Comparison of ENCODE assay signal across 23 cellular contexts in genomic region chr3:115833074-115833473, GRCh38.
"Had no signal": no experiment of that assay in that cellular context is flagged by ENCODE, and none has a peak within 500 bp of the region (broad histone marks: within the 10 kb centered on the region; RNA-seq: fewer than 3 reads in every experiment).

No MANE protein-coding gene starts in this region.

- H3K4me1 ChIP-seq: body of pancreas, stomach had no signal

- H3K9me3 Mint-ChIP-seq: activated naive CD4-positive, alpha-beta T cell treated with anti-CD3 and anti-CD28 coated beads, Interleukin-2, amount 50 U/mL, for 24 hours; activated T-helper 2 cell treated with anti-CD3 and anti-CD28 coated beads, Interferon-gamma antibody, Interleukin-2, Interleukin-4, amounts not matched to agents 10 μg/mL and 5 μg/mL and 100 μg/mL, durations not matched to agents 14 hours and 24 hours and 36 hours; naive B cell; neural progenitor cell had no signal

- H3K36me3 Mint-ChIP-seq: activated naive CD4-positive, alpha-beta T cell treated with anti-CD3 and anti-CD28 coated beads, Interleukin-2, amount 50 U/mL, for 24 hours; naive B cell; neural progenitor cell had no signal

- H3K27ac ChIP-seq: body of pancreas, coronary artery, esophagus squamous epithelium, neural progenitor cell, ovary, spleen, stomach, thoracic aorta had no signal

- DNase-seq: activated CD4-positive, alpha-beta T cell treated with anti-CD3 and anti-CD28 coated beads for 1 hour; activated CD4-positive, alpha-beta T cell treated with anti-CD3 and anti-CD28 coated beads, Interleukin-2, amount 50 U/mL, for 4 hours; body of pancreas; caudate nucleus; effector CD4-positive, alpha-beta T cell; esophagus squamous epithelium; head of caudate nucleus; left colon; midbrain; naive B cell; ovary; spleen; stomach; T-helper 1 cell had no signal

- H3K4me1 Mint-ChIP-seq: activated naive CD4-positive, alpha-beta T cell treated with anti-CD3 and anti-CD28 coated beads, Interleukin-2, amount 50 U/mL, for 24 hours; naive B cell; neural progenitor cell had no signal

- H3K9me3 ChIP-seq: body of pancreas, esophagus squamous epithelium, ovary, spleen, stomach, thoracic aorta had no signal

- ATAC-seq: body of pancreas, left colon, sciatic nerve had no signal

- H3K36me3 ChIP-seq: esophagus squamous epithelium, neural progenitor cell, ovary, spleen, stomach, thoracic aorta had no signal

- H3K27ac Mint-ChIP-seq: activated naive CD4-positive, alpha-beta T cell treated with anti-CD3 and anti-CD28 coated beads, Interleukin-2, amount 50 U/mL, for 24 hours; activated T-helper 2 cell treated with anti-CD3 and anti-CD28 coated beads, Interferon-gamma antibody, Interleukin-2, Interleukin-4, amounts not matched to agents 10 μg/mL and 5 μg/mL and 100 μg/mL, durations not matched to agents 14 hours and 24 hours and 36 hours; naive B cell; neural progenitor cell had no signal

- H3K4me3 Mint-ChIP-seq: activated naive CD4-positive, alpha-beta T cell treated with anti-CD3 and anti-CD28 coated beads, Interleukin-2, amount 50 U/mL, for 24 hours; naive B cell; neural progenitor cell had no signal

- H3K27me3 ChIP-seq: body of pancreas, esophagus squamous epithelium, neural progenitor cell, ovary, spleen, stomach had no signal

- H3K4me3 ChIP-seq: body of pancreas, coronary artery, esophagus squamous epithelium, lung, neural progenitor cell, ovary, spleen, stomach, thoracic aorta had no signal

- FAIRE-seq: endothelial cell of umbilical vein, frontal cortex had no signal
